14 cellular contexts compared by ENCODE assay signal in genomic region chr12:88291498-88292131, GRCh38.
"Had no signal": no experiment of that assay in that cellular context is flagged by ENCODE, and none has a peak within 500 bp of the region (broad histone marks: within the 10 kb centered on the region; RNA-seq: fewer than 3 reads in every experiment).

No MANE protein-coding gene starts in this region.

- H3K36me3 ChIP-seq: gastrocnemius medialis, neural progenitor cell, right atrium auricular region, tibial artery, uterus had no signal

- DNase-seq: activated CD4-positive, alpha-beta T cell treated with anti-CD3 and anti-CD28 coated beads, Interleukin-2, amount 50 U/mL, for 4 hours; activated T-cell treated with anti-CD3 and anti-CD28 coated beads, Interleukin-2, amount 50 U/mL, for 1 hour; amniotic stem cell; cerebellar nuclear complex; endodermal cell; gastrocnemius medialis; kidney glomerular epithelial cell; small intestine; tibial artery; uterus had no signal

- ATAC-seq: gastrocnemius medialis; stimulated activated memory B cell treated with anti-CD40 and anti-IgM and Interleukin-4, amounts not matched to agents 10 μg/mL and 1 μg/mL and 100 μg/mL, for 72 hours had no signal

- H3K4me3 ChIP-seq: gastrocnemius medialis, hepatocyte, neural progenitor cell, right atrium auricular region, tibial artery, uterus had no signal

- FAIRE-seq: small intestine had no signal

- H3K27me3 ChIP-seq: gastrocnemius medialis, hepatocyte, neural progenitor cell, right atrium auricular region, tibial artery, uterus had no signal
